In the genomic region with DNA sequence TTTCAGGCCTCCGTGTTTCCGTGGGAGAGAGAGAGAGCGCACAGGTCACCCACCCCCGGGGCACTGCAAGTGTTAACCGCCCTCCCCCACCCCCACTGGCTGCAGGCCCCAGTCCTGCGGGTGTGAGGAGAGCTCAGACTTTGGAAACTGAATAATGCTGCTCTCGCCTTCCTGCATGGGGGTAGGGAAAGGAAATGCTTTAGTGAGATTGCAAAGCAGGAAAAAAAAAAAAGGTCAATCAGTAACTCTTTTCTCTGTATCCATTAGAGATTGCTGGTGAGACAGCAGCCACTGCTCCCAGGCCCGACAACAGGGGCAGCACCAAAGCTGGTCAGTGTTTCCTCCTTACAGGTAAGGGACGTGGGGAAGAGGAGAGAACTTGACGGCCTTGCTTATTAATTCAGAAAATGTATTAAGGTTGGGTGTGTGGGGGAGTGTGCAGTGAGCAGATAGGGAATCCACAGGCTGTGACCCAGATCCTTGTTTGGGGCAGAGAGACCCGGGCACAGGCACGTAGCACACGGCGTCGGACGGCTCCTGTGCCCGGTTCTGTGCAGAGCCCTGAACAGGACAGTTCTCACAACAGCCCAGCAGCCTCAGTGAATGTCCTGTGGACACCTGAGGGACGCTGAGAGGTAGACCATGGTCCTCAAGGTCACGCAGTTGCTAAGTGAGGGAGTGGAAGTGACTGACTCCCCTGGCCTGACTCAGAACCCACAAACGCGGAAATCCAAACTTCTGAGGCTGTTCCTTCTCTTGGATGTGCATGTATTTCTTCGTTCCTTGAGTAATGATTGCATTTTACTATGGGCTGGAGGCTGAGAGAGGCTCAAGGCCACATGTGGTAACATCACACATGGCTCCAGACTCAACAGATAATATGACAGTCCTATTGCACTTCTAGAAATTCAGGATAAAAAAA, we compare ENCODE assay signal across 24 cellular contexts.
A peak's percentile ranks its signal among the peaks of the same experiment; 100 is the strongest.
DNase-seq lines count a peak whose midpoint lies in the region; ATAC-seq and TF ChIP-seq lines count a peak whose summit lies in the region.
"Had no signal": no experiment of that assay in that cellular context is flagged by ENCODE, and none has a peak within 500 bp of the region (broad histone marks: within the 10 kb centered on the region; RNA-seq: fewer than 3 reads in every experiment).

No MANE protein-coding gene starts in this region.

- H3K9me3 ChIP-seq in NT2/D1 (ENCODE audit: insufficient read depth, low read length): no peaks in the 10 kb centered on the region
- H3K9me3 ChIP-seq: ascending aorta, tibial nerve had no signal

- H3K36me3 ChIP-seq in NT2/D1 (ENCODE audit: insufficient read depth, insufficient read length, low read length): peaks cover 21% of the 10 kb centered on the region
- H3K36me3 ChIP-seq: tibial nerve had no signal

- peaks cover 6% of the 10 kb centered on the region for H3K27me3 Mint-ChIP-seq in glutamatergic neuron (ENCODE audit: unreplicated experiment)
- peaks cover 83% of the 10 kb centered on the region for H3K27me3 Mint-ChIP-seq in nephron (ENCODE audit: low read depth)
- peaks cover 70% of the 10 kb centered on the region for H3K27me3 Mint-ChIP-seq in stimulated activated memory B cell treated with anti-CD40 and anti-IgM and Interleukin-4, amounts not matched to agents 10 μg/mL and 1 μg/mL and 100 μg/mL, for 72 hours
- H3K27me3 Mint-ChIP-seq in activated naive CD8-positive, alpha-beta T cell treated with anti-CD3 and anti-CD28 coated beads for 36 hours: peaks cover 65% of the 10 kb centered on the region

- peaks cover 10% of the 10 kb centered on the region for H3K4me1 ChIP-seq in NT2/D1 (ENCODE audit: insufficient read depth, insufficient read length)
- H3K4me1 ChIP-seq: ascending aorta, parathyroid adenoma had no signal

- ATAC-seq in stimulated activated memory B cell treated with anti-CD40 and anti-IgM and Interleukin-4, amounts not matched to agents 10 μg/mL and 1 μg/mL and 100 μg/mL, for 72 hours: no peak
- ATAC-seq in HG03095 (IDR thresholded peaks at IDR 0.05; ENCODE audit: unreplicated experiment) (no peak), HG02571 (IDR thresholded peaks at IDR 0.05; ENCODE audit: unreplicated experiment) (no peak)
- ATAC-seq: activated CD4-positive, alpha-beta T cell treated with anti-CD3 and anti-CD28 coated beads for 36 hours; activated T-cell treated with anti-CD3 and anti-CD28 coated beads, Interleukin-2, amount 50 U/mL, for 72 hours; effector memory CD8-positive, alpha-beta T cell; HCT116 had no signal

- DNase-seq in NT2/D1 (ENCODE audit: low read depth, low spot score) (no peak), glutamatergic neuron (peak; percentile 15)
- no peak for DNase-seq in activated naive CD8-positive, alpha-beta T cell treated with anti-CD3 and anti-CD28 coated beads for 36 hours
- DNase-seq: activated CD4-positive, alpha-beta T cell treated with anti-CD3 and anti-CD28 coated beads for 36 hours; activated naive CD4-positive, alpha-beta T cell treated with anti-CD3 and anti-CD28 coated beads, Interleukin-2, amount 50 U/mL, for 16 hours; activated T-cell treated with anti-CD3 and anti-CD28 coated beads, Interleukin-2, amount 50 U/mL, for 72 hours; DMS79 treated with DMSO at 0.1 percent for 48 hours; effector memory CD8-positive, alpha-beta T cell; KBM-7; mammary epithelial cell; NCI-H187; NCI-H748 treated with DMSO at 0.1 percent for 48 hours; OCI-M1; SHP77; T-helper 1 cell had no signal

- H3K4me1 Mint-ChIP-seq in glutamatergic neuron (ENCODE audit: low read depth, unreplicated experiment): peaks cover 11% of the 10 kb centered on the region
- H3K4me1 Mint-ChIP-seq in nephron: peaks cover 27% of the 10 kb centered on the region
- no peaks in the 10 kb centered on the region for H3K4me1 Mint-ChIP-seq in stimulated activated memory B cell treated with anti-CD40 and anti-IgM and Interleukin-4, amounts not matched to agents 10 μg/mL and 1 μg/mL and 100 μg/mL, for 72 hours
- no peaks in the 10 kb centered on the region for H3K4me1 Mint-ChIP-seq in activated naive CD8-positive, alpha-beta T cell treated with anti-CD3 and anti-CD28 coated beads for 36 hours
- H3K4me1 Mint-ChIP-seq: activated CD4-positive, alpha-beta T cell treated with anti-CD3 and anti-CD28 coated beads for 36 hours had no signal

- H3K4me3 ChIP-seq in NT2/D1 (ENCODE audit: insufficient read length, low read depth): peak overlapping the region; percentile 2
- H3K4me3 ChIP-seq: ascending aorta, tibial nerve had no signal

- TF ChIP-seq CTCF in glutamatergic neuron (IDR thresholded peaks at IDR 0.05; ENCODE audit: partially characterized antibody, unreplicated experiment): no peak
- no peak for TF ChIP-seq CTCF in nephron (IDR thresholded peaks at IDR 0.05; ENCODE audit: unreplicated experiment in 3 of 3)

- peaks cover 7% of the 10 kb centered on the region for H3K9me3 Mint-ChIP-seq in glutamatergic neuron (ENCODE audit: unreplicated experiment)
- H3K9me3 Mint-ChIP-seq in nephron: peaks cover 15% of the 10 kb centered on the region
- H3K9me3 Mint-ChIP-seq in stimulated activated memory B cell treated with anti-CD40 and anti-IgM and Interleukin-4, amounts not matched to agents 10 μg/mL and 1 μg/mL and 100 μg/mL, for 72 hours: no peaks in the 10 kb centered on the region
- H3K9me3 Mint-ChIP-seq in activated naive CD8-positive, alpha-beta T cell treated with anti-CD3 and anti-CD28 coated beads for 36 hours: no peaks in the 10 kb centered on the region
- H3K9me3 Mint-ChIP-seq: activated T-cell treated with anti-CD3 and anti-CD28 coated beads, Interleukin-2, amount 50 U/mL, for 72 hours; effector memory CD8-positive, alpha-beta T cell; stimulated activated naive CD8-positive, alpha-beta T cell treated with anti-CD3 and anti-CD28 coated beads, Interleukin-15, Interleukin-2, amounts not matched to agents 100 ng/mL and 50 ng/mL, for 24 hours had no signal

- no peak overlapping the region for H3K27ac Mint-ChIP-seq in glutamatergic neuron (ENCODE audit: unreplicated experiment)
- H3K27ac Mint-ChIP-seq in nephron: peak overlapping the region; percentile 39 to 95 (median 71)
- H3K27ac Mint-ChIP-seq in stimulated activated memory B cell treated with anti-CD40 and anti-IgM and Interleukin-4, amounts not matched to agents 10 μg/mL and 1 μg/mL and 100 μg/mL, for 72 hours: no peak overlapping the region
- H3K27ac Mint-ChIP-seq in activated naive CD8-positive, alpha-beta T cell treated with anti-CD3 and anti-CD28 coated beads for 36 hours: no peak overlapping the region
- H3K27ac Mint-ChIP-seq: activated CD4-positive, alpha-beta T cell treated with anti-CD3 and anti-CD28 coated beads for 36 hours; activated T-cell treated with anti-CD3 and anti-CD28 coated beads, Interleukin-2, amount 50 U/mL, for 72 hours; effector memory CD8-positive, alpha-beta T cell; stimulated activated naive CD8-positive, alpha-beta T cell treated with anti-CD3 and anti-CD28 coated beads, Interleukin-15, Interleukin-2, amounts not matched to agents 100 ng/mL and 50 ng/mL, for 24 hours had no signal

- peaks cover 11% of the 10 kb centered on the region for H3K36me3 Mint-ChIP-seq in glutamatergic neuron (ENCODE audit: unreplicated experiment)
- peaks cover 10% of the 10 kb centered on the region for H3K36me3 Mint-ChIP-seq in nephron (ENCODE audit: low read depth)
- H3K36me3 Mint-ChIP-seq in stimulated activated memory B cell treated with anti-CD40 and anti-IgM and Interleukin-4, amounts not matched to agents 10 μg/mL and 1 μg/mL and 100 μg/mL, for 72 hours: no peaks in the 10 kb centered on the region
- no peaks in the 10 kb centered on the region for H3K36me3 Mint-ChIP-seq in activated naive CD8-positive, alpha-beta T cell treated with anti-CD3 and anti-CD28 coated beads for 36 hours

- H3K27me3 ChIP-seq in NT2/D1 (ENCODE audit: insufficient read depth, insufficient read length): peaks cover 40% of the 10 kb centered on the region
- H3K27me3 ChIP-seq: ascending aorta had no signal

- H3K9ac ChIP-seq in NT2/D1 (ENCODE audit: insufficient read length, low read depth): peak overlapping the region; percentile 68
- H3K9ac ChIP-seq: parathyroid adenoma had no signal

- H3K4me3 Mint-ChIP-seq in glutamatergic neuron (ENCODE audit: unreplicated experiment) (no peak overlapping the region), nephron (peak overlapping the region in 2 of 3 experiments; percentile 17 to 44)
- H3K4me3 Mint-ChIP-seq in stimulated activated memory B cell treated with anti-CD40 and anti-IgM and Interleukin-4, amounts not matched to agents 10 μg/mL and 1 μg/mL and 100 μg/mL, for 72 hours: no peak overlapping the region
- H3K4me3 Mint-ChIP-seq in activated naive CD8-positive, alpha-beta T cell treated with anti-CD3 and anti-CD28 coated beads for 36 hours: no peak overlapping the region
- H3K4me3 Mint-ChIP-seq: activated CD4-positive, alpha-beta T cell treated with anti-CD3 and anti-CD28 coated beads for 36 hours; activated T-cell treated with anti-CD3 and anti-CD28 coated beads, Interleukin-2, amount 50 U/mL, for 72 hours; effector memory CD8-positive, alpha-beta T cell; stimulated activated naive CD8-positive, alpha-beta T cell treated with anti-CD3 and anti-CD28 coated beads, Interleukin-15, Interleukin-2, amounts not matched to agents 100 ng/mL and 50 ng/mL, for 24 hours had no signal

Comparison
In these comparisons a context has a peak if more than half of its experiments do, and no peak if none do; other contexts are left out.
1. H3K27ac Mint-ChIP-seq: peak in nephron (3 of 3); none in glutamatergic neuron (single experiment), stimulated activated memory B cell treated with anti-CD40 and anti-IgM and Interleukin-4, amounts not matched to agents 10 μg/mL and 1 μg/mL and 100 μg/mL, for 72 hours (single experiment) and activated naive CD8-positive, alpha-beta T cell treated with anti-CD3 and anti-CD28 coated beads for 36 hours (single experiment).
2. H3K4me3 Mint-ChIP-seq: peak in nephron (2 of 3); none in glutamatergic neuron (single experiment), stimulated activated memory B cell treated with anti-CD40 and anti-IgM and Interleukin-4, amounts not matched to agents 10 μg/mL and 1 μg/mL and 100 μg/mL, for 72 hours (single experiment) and activated naive CD8-positive, alpha-beta T cell treated with anti-CD3 and anti-CD28 coated beads for 36 hours (single experiment).